ENCODE assay signal across 14 cellular contexts in the genomic region with DNA sequence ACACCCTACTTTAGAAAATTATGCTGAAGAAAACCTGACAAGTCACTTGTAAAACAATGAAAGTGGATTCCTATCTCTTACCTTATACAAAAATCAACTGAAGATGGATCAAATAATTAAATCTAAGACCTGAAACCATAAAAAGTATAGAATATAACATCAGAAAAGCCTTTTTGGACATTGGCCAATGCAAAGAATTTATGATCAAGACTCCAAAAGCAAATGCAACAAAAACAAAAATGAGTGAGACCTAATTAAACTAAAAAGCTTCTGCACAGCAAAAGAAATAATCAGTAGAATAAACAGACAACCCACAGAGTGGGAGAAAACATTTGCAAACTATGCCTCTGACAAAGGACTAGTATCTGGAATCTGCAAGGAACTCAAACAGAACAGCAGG.
"Had no signal": no experiment of that assay in that cellular context is flagged by ENCODE, and none has a peak within 500 bp of the region (broad histone marks: within the 10 kb centered on the region; RNA-seq: fewer than 3 reads in every experiment).

No MANE protein-coding gene starts in this region.

- H3K36me3 ChIP-seq: heart left ventricle, pancreas, tibial artery, upper lobe of left lung, uterus had no signal

- H3K9me3 ChIP-seq: pancreas, tibial artery, uterus had no signal

- H3K27ac ChIP-seq: heart left ventricle, pancreas, tibial artery, upper lobe of left lung, uterus had no signal

- H3K27me3 ChIP-seq: heart left ventricle, pancreas, tibial artery, upper lobe of left lung, uterus had no signal

- ATAC-seq: esophagus mucosa; heart left ventricle; left colon; natural killer cell; pancreas; right cardiac atrium; stimulated activated memory B cell treated with anti-CD40 and anti-IgM and Interleukin-4, amounts not matched to agents 10 μg/mL and 1 μg/mL and 100 μg/mL, for 72 hours had no signal

- H3K4me1 ChIP-seq: heart left ventricle, pancreas, tibial artery, upper lobe of left lung, uterus had no signal

- DNase-seq: effector memory CD4-positive, alpha-beta T cell; heart left ventricle; hippocampal formation; left colon; natural killer cell; occipital lobe; pancreas; right cardiac atrium; stimulated activated CD4-positive, alpha-beta T cell treated with anti-CD3 and anti-CD28 coated beads, Interleukin-4, amount 100 ng/mL, for 24 hours; tibial artery; upper lobe of left lung; uterus had no signal

- H3K4me3 ChIP-seq: heart left ventricle, pancreas, tibial artery, upper lobe of left lung, uterus had no signal
